Comparison of ENCODE assay signal across 8 cellular contexts in genomic region chr18:8754995-8755955, GRCh38. TPM values are rescaled to one million over a fixed set of nuclear protein-coding genes. Genes with fewer than 3 reads are reported as not detected.
DNase-seq lines count a peak whose midpoint lies in the region; ATAC-seq lines count a peak whose summit lies in the region.

No MANE protein-coding gene starts in this region.

- H3K4me1 Mint-ChIP-seq in activated T-helper 1 cell treated with anti-CD3 and anti-CD28 coated beads, Interleukin-12 subunit alpha, Interleukin-12 subunit beta, Interleukin-2, Interleukin-4 antibody, amounts not matched to agents 30 ng/mL and 10 ng/mL and 1 ng/mL, durations not matched to agents 14 hours and 24 hours and 36 hours (ENCODE audit: low read depth): peaks cover 24% of the 10 kb centered on the region
- H3K4me1 Mint-ChIP-seq in natural killer cell treated with Interleukin-12 subunit alpha and Interleukin-12 subunit beta and Interleukin-15 and Interleukin-18, amount 100 ng/mL, for 72 hours (ENCODE audit: low read depth in 2 of 2): peaks cover 7 to 13% of the 10 kb centered on the region in 2 donors

- H3K4me3 Mint-ChIP-seq in activated T-helper 1 cell treated with anti-CD3 and anti-CD28 coated beads, Interleukin-12 subunit alpha, Interleukin-12 subunit beta, Interleukin-2, Interleukin-4 antibody, amounts not matched to agents 30 ng/mL and 10 ng/mL and 1 ng/mL, durations not matched to agents 14 hours and 24 hours and 36 hours: no peak overlapping the region
- H3K4me3 Mint-ChIP-seq in natural killer cell treated with Interleukin-12 subunit alpha and Interleukin-12 subunit beta and Interleukin-15 and Interleukin-18, amount 100 ng/mL, for 72 hours: no peak overlapping the region

- no peaks in the 10 kb centered on the region for H3K9me3 Mint-ChIP-seq in activated T-helper 1 cell treated with anti-CD3 and anti-CD28 coated beads, Interleukin-12 subunit alpha, Interleukin-12 subunit beta, Interleukin-2, Interleukin-4 antibody, amounts not matched to agents 30 ng/mL and 10 ng/mL and 1 ng/mL, durations not matched to agents 14 hours and 24 hours and 36 hours
- H3K9me3 Mint-ChIP-seq in natural killer cell treated with Interleukin-12 subunit alpha and Interleukin-12 subunit beta and Interleukin-15 and Interleukin-18, amount 100 ng/mL, for 72 hours: no peaks in the 10 kb centered on the region

- no peak overlapping the region for H3K27ac Mint-ChIP-seq in activated T-helper 1 cell treated with anti-CD3 and anti-CD28 coated beads, Interleukin-12 subunit alpha, Interleukin-12 subunit beta, Interleukin-2, Interleukin-4 antibody, amounts not matched to agents 30 ng/mL and 10 ng/mL and 1 ng/mL, durations not matched to agents 14 hours and 24 hours and 36 hours
- no peak overlapping the region for H3K27ac Mint-ChIP-seq in natural killer cell treated with Interleukin-12 subunit alpha and Interleukin-12 subunit beta and Interleukin-15 and Interleukin-18, amount 100 ng/mL, for 72 hours

- DNase-seq in EL: peak; percentile 78
- DNase-seq in activated T-helper 1 cell treated with anti-CD3 and anti-CD28 coated beads, Interleukin-12 subunit alpha, Interleukin-12 subunit beta, Interleukin-2, Interleukin-4 antibody, amounts not matched to agents 30 ng/mL and 10 ng/mL and 1 ng/mL, durations not matched to agents 14 hours and 24 hours and 36 hours (ENCODE audit: low spot score): peak; percentile 24
- no peak for DNase-seq in natural killer cell treated with Interleukin-12 subunit alpha and Interleukin-12 subunit beta and Interleukin-15 and Interleukin-18, amount 100 ng/mL, for 72 hours (ENCODE audit: low spot score)
- no peak for DNase-seq in NCI-H2196 (lab: John Stamatoyannopoulos, UW; ENCODE audit: unreplicated experiment)
- DNase-seq in dermis blood vessel endothelial cell: no peak
- DNase-seq in NCI-H526 treated with DMSO at 0.1 percent for 48 hours (lab: John Stamatoyannopoulos, UW): no peak
- DNase-seq in NCI-H69 (lab: John Stamatoyannopoulos, UW): no peak

- intact Hi-C loops in activated T-helper 1 cell treated with anti-CD3 and anti-CD28 coated beads, Interleukin-12 subunit alpha, Interleukin-12 subunit beta, Interleukin-2, Interleukin-4 antibody, amounts not matched to agents 30 ng/mL and 10 ng/mL and 1 ng/mL, durations not matched to agents 14 hours and 24 hours and 36 hours (cut with micrococcal nuclease): no loop called here

- ATAC-seq in HG03432 (IDR thresholded peaks at IDR 0.05; ENCODE audit: unreplicated experiment): peak; percentile 70
- ATAC-seq in natural killer cell treated with Interleukin-12 subunit alpha and Interleukin-12 subunit beta and Interleukin-15 and Interleukin-18, amount 100 ng/mL, for 72 hours: peak; percentile 39 to 50

- H3K27me3 Mint-ChIP-seq in activated T-helper 1 cell treated with anti-CD3 and anti-CD28 coated beads, Interleukin-12 subunit alpha, Interleukin-12 subunit beta, Interleukin-2, Interleukin-4 antibody, amounts not matched to agents 30 ng/mL and 10 ng/mL and 1 ng/mL, durations not matched to agents 14 hours and 24 hours and 36 hours (ENCODE audit: insufficient read depth): peaks cover 21% of the 10 kb centered on the region
- H3K27me3 Mint-ChIP-seq in natural killer cell treated with Interleukin-12 subunit alpha and Interleukin-12 subunit beta and Interleukin-15 and Interleukin-18, amount 100 ng/mL, for 72 hours: peaks cover 0 to 6% of the 10 kb centered on the region in 2 donors

- no peaks in the 10 kb centered on the region for H3K36me3 Mint-ChIP-seq in activated T-helper 1 cell treated with anti-CD3 and anti-CD28 coated beads, Interleukin-12 subunit alpha, Interleukin-12 subunit beta, Interleukin-2, Interleukin-4 antibody, amounts not matched to agents 30 ng/mL and 10 ng/mL and 1 ng/mL, durations not matched to agents 14 hours and 24 hours and 36 hours (ENCODE audit: low read depth)
- no peaks in the 10 kb centered on the region for H3K36me3 Mint-ChIP-seq in natural killer cell treated with Interleukin-12 subunit alpha and Interleukin-12 subunit beta and Interleukin-15 and Interleukin-18, amount 100 ng/mL, for 72 hours

RNA-seq across cellular contexts. Expression of gene MTCL1, which starts 49.9 kb away (rescaled TPM):
- total RNA-seq in activated T-helper 1 cell treated with anti-CD3 and anti-CD28 coated beads, Interleukin-12 subunit alpha, Interleukin-12 subunit beta, Interleukin-2, Interleukin-4 antibody, amounts not matched to agents 30 ng/mL and 10 ng/mL and 1 ng/mL, durations not matched to agents 14 hours and 24 hours and 36 hours: 0.20 and 0.80 TPM in 2 replicates
- total RNA-seq in natural killer cell treated with Interleukin-12 subunit alpha and Interleukin-12 subunit beta and Interleukin-15 and Interleukin-18, amount 100 ng/mL, for 72 hours: under 1 TPM; 0.38 to 0.50 TPM
- 11.7 and 16.7 TPM in 2 replicates for total RNA-seq in dermis blood vessel endothelial cell

Comparison
In these comparisons a context has a peak if more than half of its experiments do, and no peak if none do; other contexts are left out.
1. DNase-seq: peak in EL (single experiment) and activated T-helper 1 cell treated with anti-CD3 and anti-CD28 coated beads, Interleukin-12 subunit alpha, Interleukin-12 subunit beta, Interleukin-2, Interleukin-4 antibody, amounts not matched to agents 30 ng/mL and 10 ng/mL and 1 ng/mL, durations not matched to agents 14 hours and 24 hours and 36 hours (single experiment); none in natural killer cell treated with Interleukin-12 subunit alpha and Interleukin-12 subunit beta and Interleukin-15 and Interleukin-18, amount 100 ng/mL, for 72 hours (single experiment), NCI-H2196 (single experiment), dermis blood vessel endothelial cell (single experiment), NCI-H526 treated with DMSO at 0.1 percent for 48 hours (single experiment) and NCI-H69 (single experiment).